In genomic region chr2:233422050-233422639, GRCh38 we compare ENCODE assay signal across 8 cellular contexts.
DNase-seq lines count a peak whose midpoint lies in the region; ATAC-seq and TF ChIP-seq lines count a peak whose summit lies in the region.

No MANE protein-coding gene starts in this region.

- TF ChIP-seq CTCF in GM12865 (IDR thresholded peaks at IDR 0.05; ENCODE audit: insufficient read depth, low read depth, low read length, missing control alignments) (no peak), Loucy (conservative IDR thresholded peaks at IDR 0.05; ENCODE audit: low read length) (no peak)

- peak overlapping the region; percentile 41 for H3K4me3 ChIP-seq in GM12865 (ENCODE audit: low read depth, low read length)
- peak overlapping the region; percentile 30 for H3K4me3 ChIP-seq in Loucy (ENCODE audit: low read length, poor library complexity, severe bottlenecking)
- H3K4me3 ChIP-seq in mucosa of rectum (ENCODE audit: low read length in 2 of 2): peak overlapping the region; percentile 22 to 46
- no peak overlapping the region for H3K4me3 ChIP-seq in SJCRH30

- H3K27me3 ChIP-seq in Loucy (ENCODE audit: insufficient read depth, low read length, poor library complexity, severe bottlenecking) (no peaks in the 10 kb centered on the region), mucosa of rectum (ENCODE audit: control insufficient read depth in 2 of 2, insufficient read depth in 2 of 2, low read length in 2 of 2) (no peaks in the 10 kb centered on the region), SJCRH30 (no peaks in the 10 kb centered on the region)

- DNase-seq in GM12865 (ENCODE audit: low read depth) (peak; percentile 89), SJCRH30 (no peak), posterior cingulate gyrus (no peak), hepatic stellate cell (ENCODE audit: low spot score) (no peak)
- peak; percentile 68 for DNase-seq in activated T-cell treated with anti-CD3 and anti-CD28 coated beads, Interleukin-2, amount 50 U/mL, for 24 hours

- H3K36me3 Mint-ChIP-seq in activated T-cell treated with anti-CD3 and anti-CD28 coated beads, Interleukin-2, amount 50 U/mL, for 24 hours (ENCODE audit: low read depth): peaks cover 65% of the 10 kb centered on the region

- H4K20me1 ChIP-seq in Loucy (ENCODE audit: insufficient read depth, low read length, poor library complexity, severe bottlenecking): peaks cover 41% of the 10 kb centered on the region

- H3F3A ChIP-seq in Loucy (ENCODE audit: low read depth): no peaks in the 10 kb centered on the region

- H3K27me3 Mint-ChIP-seq in activated T-cell treated with anti-CD3 and anti-CD28 coated beads, Interleukin-2, amount 50 U/mL, for 24 hours: no peaks in the 10 kb centered on the region

- H3K9me3 Mint-ChIP-seq in activated T-cell treated with anti-CD3 and anti-CD28 coated beads, Interleukin-2, amount 50 U/mL, for 24 hours: peaks cover 10% of the 10 kb centered on the region

- H3K4me1 ChIP-seq in Loucy (ENCODE audit: insufficient read depth, low read length, poor library complexity, severe bottlenecking) (peaks cover 59% of the 10 kb centered on the region), mucosa of rectum (ENCODE audit: control insufficient read depth in 2 of 2, insufficient read depth in 2 of 2, low read length in 2 of 2) (peaks cover 45 to 59% of the 10 kb centered on the region in 2 donors), SJCRH30 (peaks cover 12% of the 10 kb centered on the region)

- H3K36me3 ChIP-seq in Loucy (ENCODE audit: insufficient read depth, low read length): peaks cover 17% of the 10 kb centered on the region; the same call in 1 of the 2 replicates
- peaks cover 5% of the 10 kb centered on the region in 2 donors for H3K36me3 ChIP-seq in mucosa of rectum (ENCODE audit: control insufficient read depth in 2 of 2, insufficient read depth in 2 of 2, low read length in 2 of 2)
- H3K36me3 ChIP-seq in SJCRH30: peaks cover 3% of the 10 kb centered on the region

- H2AFZ ChIP-seq in Loucy (ENCODE audit: low read length): no peak overlapping the region

- ATAC-seq in GM21717 (IDR thresholded peaks at IDR 0.05; ENCODE audit: unreplicated experiment): peak; percentile 44

- peaks cover 96% of the 10 kb centered on the region for H3K79me2 ChIP-seq in Loucy (ENCODE audit: insufficient read depth, low read length)

- H3K9me3 ChIP-seq in Loucy (ENCODE audit: insufficient read depth, low read depth, low read length) (0 out of 2 replicates have a peak, but pooled peaks cover 6% of the 10 kb centered on the region), mucosa of rectum (ENCODE audit: control insufficient read depth in 2 of 2, low read length in 2 of 2) (no peaks in the 10 kb centered on the region), SJCRH30 (replicated peaks) (no peaks in the 10 kb centered on the region)

- peaks cover 95% of the 10 kb centered on the region for H3K4me1 Mint-ChIP-seq in activated T-cell treated with anti-CD3 and anti-CD28 coated beads, Interleukin-2, amount 50 U/mL, for 24 hours (ENCODE audit: low read depth)

- no peaks in the 10 kb centered on the region for H3K9me2 ChIP-seq in Loucy (replicated peaks; ENCODE audit: low read depth, low read length)

- peak overlapping the region; percentile 89 for H3K27ac Mint-ChIP-seq in activated T-cell treated with anti-CD3 and anti-CD28 coated beads, Interleukin-2, amount 50 U/mL, for 24 hours

- H3K9ac ChIP-seq in Loucy (ENCODE audit: low read depth, low read length, poor library complexity, severe bottlenecking) (peak overlapping the region; percentile 37), mucosa of rectum (ENCODE audit: low read depth in 1 of 2, low read length in 2 of 2) (peak overlapping the region; percentile 8 to 52)

- intact Hi-C loops in posterior cingulate gyrus (cut with DNase I): no loop called here

- H3K27ac ChIP-seq in mucosa of rectum (ENCODE audit: low read depth in 2 of 2, low read length in 2 of 2) (peak overlapping the region; percentile 89 to 95), SJCRH30 (no peak overlapping the region)

- H3K4me2 ChIP-seq in Loucy (ENCODE audit: low read depth, low read length, poor library complexity, severe bottlenecking): peak overlapping the region; percentile 68

- H3K4me3 Mint-ChIP-seq in activated T-cell treated with anti-CD3 and anti-CD28 coated beads, Interleukin-2, amount 50 U/mL, for 24 hours: peak overlapping the region; percentile 48

Comparison
In these comparisons a context has a peak if more than half of its experiments do, and no peak if none do; other contexts are left out.
1. DNase-seq: peak in GM12865 (single experiment) and activated T-cell treated with anti-CD3 and anti-CD28 coated beads, Interleukin-2, amount 50 U/mL, for 24 hours (single experiment); none in SJCRH30 (0 of 2), posterior cingulate gyrus (0 of 10) and hepatic stellate cell (single experiment).